10 cellular contexts compared by ENCODE assay signal in genomic region chr1:25433389-25434186, GRCh38. TPM values are rescaled to one million over a fixed set of nuclear protein-coding genes. Genes with fewer than 3 reads are reported as not detected.
A peak's percentile ranks its signal among the peaks of the same experiment; 100 is the strongest.
DNase-seq lines count a peak whose midpoint lies in the region; ATAC-seq and TF ChIP-seq lines count a peak whose summit lies in the region.
"Had no signal": no experiment of that assay in that cellular context is flagged by ENCODE, and none has a peak within 500 bp of the region (broad histone marks: within the 10 kb centered on the region; RNA-seq: fewer than 3 reads in every experiment).

No MANE protein-coding gene starts in this region.

- H3K4me3 ChIP-seq in heart left ventricle = peak overlapping the region in 4 of 12 donors; percentile 1 to 84 (median 83)
- no peak overlapping the region for H3K4me3 ChIP-seq in cardiac fibroblast (replicated peaks in 1 of 2; ENCODE audit: low read depth in 2 of 2, low read length in 2 of 2)
- no peak overlapping the region for H3K4me3 ChIP-seq in transverse colon

- H3K9me3 ChIP-seq in heart left ventricle = no peaks in the 10 kb centered on the region
- H3K9me3 ChIP-seq in transverse colon = no peaks in the 10 kb centered on the region
- H3K9me3 ChIP-seq: Caco-2 had no signal

- peak overlapping the region in 7 of 12 donors; percentile 8 to 61 (median 29) for H3K27ac ChIP-seq in heart left ventricle
- H3K27ac ChIP-seq in transverse colon = peak overlapping the region in 3 of 4 donors; percentile 10 to 37 (median 36)

- H3K36me3 ChIP-seq in heart left ventricle (peaks cover 0 to 10% (median 0%) of the 10 kb centered on the region in 9 donors), transverse colon (no peaks in the 10 kb centered on the region)

- in situ Hi-C loops in transverse colon (cut with MboI; ENCODE audit: low pct_ligation_motif_present in 1 of 4, low pct_unique_long_range_greater_than_20kb in 1 of 4, low sequenced_read_pairs in 3 of 4) = no loop called here

- 15 to 28% (median 19%) methylated on average over 4 of the region's 4 CpGs for WGBS in heart left ventricle, 4 donors
- WGBS in transverse colon (ENCODE audit: low coverage in 1 of 2), 2 donors = 66 to 67% methylated on average over 4 of the region's 4 CpGs

- TF ChIP-seq CTCF in heart left ventricle (IDR thresholded peaks at IDR 0.05) (no peak), cardiac fibroblast (IDR thresholded peaks at IDR 0.05; ENCODE audit: low read depth, low read length) (no peak), transverse colon (IDR thresholded peaks at IDR 0.05) (no peak)

- no peak for TF ChIP-seq EP300 in transverse colon (IDR thresholded peaks at IDR 0.05; ENCODE audit: low read depth)

- no peak for ATAC-seq in heart left ventricle
- ATAC-seq in Right ventricle myocardium superior (ENCODE audit: poor library complexity) = no peak
- no peak for ATAC-seq in HG02884 (IDR thresholded peaks at IDR 0.05; ENCODE audit: unreplicated experiment)
- ATAC-seq in HG03378 (IDR thresholded peaks at IDR 0.05; ENCODE audit: unreplicated experiment) = no peak
- no peak for ATAC-seq in HG03095 (IDR thresholded peaks at IDR 0.05; ENCODE audit: unreplicated experiment)

- DNase-seq in heart left ventricle = no peak
- no peak for DNase-seq in Right ventricle myocardium superior
- DNase-seq in cardiac fibroblast (ENCODE audit: low read depth in 2 of 2) = peak; percentile 23 to 49
- peak; percentile 24 for DNase-seq in midbrain (lab: John Stamatoyannopoulos, UW)
- no peak for DNase-seq in transverse colon
- DNase-seq: activated B cell treated with CpG ODN at 0.5 μM for 24 hours, Caco-2 had no signal

- TF ChIP-seq POLR2A in heart left ventricle (IDR thresholded peaks at IDR 0.05) (no peak), transverse colon (IDR thresholded peaks at IDR 0.05) (no peak)

- H3K27me3 ChIP-seq in heart left ventricle (no peaks in the 10 kb centered on the region), transverse colon (no peaks in the 10 kb centered on the region)

- peaks cover 3 to 61% (median 52%) of the 10 kb centered on the region in 12 donors for H3K4me1 ChIP-seq in heart left ventricle
- peaks cover 24 to 59% (median 29%) of the 10 kb centered on the region in 4 donors for H3K4me1 ChIP-seq in transverse colon
- H3K4me1 ChIP-seq: Caco-2 had no signal

- intact Hi-C loops in heart left ventricle (cut with DNase I) = loop anchor here in 5 of 10 donors (5.0 to 10.0 kb wide), 5 partner anchors 34 to 361 kb away; partner anchors contain the start of gene TMEM50A (in 1 of the 5)
- intact Hi-C loops in Right ventricle myocardium superior (cut with DNase I) = loop anchor here (10.0 kb wide), 1 partner anchor 51 kb away; no protein-coding TSS in a partner anchor
- intact Hi-C loops in transverse colon (cut with DNase I; ENCODE audit: low total_unique reads) = no loop called here

RNA-seq across cellular contexts. Expression of gene MACO1, which starts 2.9 kb away (rescaled TPM):
- 10 to 100 TPM; 11.2 to 21.0 (median 14.6) TPM for total RNA-seq in heart left ventricle
- 10 to 100 TPM in 1 of 2 donors, 1 to 10 TPM in 1; 5.8 to 11.8 TPM for polyA plus RNA-seq in heart left ventricle
- total RNA-seq in Right ventricle myocardium superior = 14.8 TPM
- 10 to 100 TPM; 11.3 to 24.9 (median 19.0) TPM for total RNA-seq in transverse colon

RNA-seq across cellular contexts. Expression of gene RHCE, which starts 13.0 kb away (rescaled TPM):
- total RNA-seq in heart left ventricle = 1 to 10 TPM in 2 of 9 donors, under 1 TPM in 6, not detected in 1; 0.28 to 2.0 (median 0.69) TPM
- 1 to 10 TPM in 1 of 2 donors, under 1 TPM in 1; 0.24 to 1.4 TPM for polyA plus RNA-seq in heart left ventricle
- 1.0 TPM for total RNA-seq in Right ventricle myocardium superior
- total RNA-seq in transverse colon = not detected
- total RNA-seq: activated B cell treated with CpG ODN at 0.5 μM for 24 hours, Caco-2 had no signal

Comparison
In these comparisons a context has a peak if more than half of its experiments do, and no peak if none do; other contexts are left out.
1. DNase-seq: peak in cardiac fibroblast (2 of 2) and midbrain (single experiment); none in heart left ventricle (0 of 5), Right ventricle myocardium superior (single experiment) and transverse colon (single experiment).